Comparison of ENCODE assay signal across 8 cellular contexts in genomic region chr7:112789824-112790650, GRCh38. TPM values are rescaled to one million over a fixed set of nuclear protein-coding genes. Genes with fewer than 3 reads are reported as not detected.
DNase-seq lines count a peak whose midpoint lies in the region; ATAC-seq and TF ChIP-seq lines count a peak whose summit lies in the region.

A gene with protein sequence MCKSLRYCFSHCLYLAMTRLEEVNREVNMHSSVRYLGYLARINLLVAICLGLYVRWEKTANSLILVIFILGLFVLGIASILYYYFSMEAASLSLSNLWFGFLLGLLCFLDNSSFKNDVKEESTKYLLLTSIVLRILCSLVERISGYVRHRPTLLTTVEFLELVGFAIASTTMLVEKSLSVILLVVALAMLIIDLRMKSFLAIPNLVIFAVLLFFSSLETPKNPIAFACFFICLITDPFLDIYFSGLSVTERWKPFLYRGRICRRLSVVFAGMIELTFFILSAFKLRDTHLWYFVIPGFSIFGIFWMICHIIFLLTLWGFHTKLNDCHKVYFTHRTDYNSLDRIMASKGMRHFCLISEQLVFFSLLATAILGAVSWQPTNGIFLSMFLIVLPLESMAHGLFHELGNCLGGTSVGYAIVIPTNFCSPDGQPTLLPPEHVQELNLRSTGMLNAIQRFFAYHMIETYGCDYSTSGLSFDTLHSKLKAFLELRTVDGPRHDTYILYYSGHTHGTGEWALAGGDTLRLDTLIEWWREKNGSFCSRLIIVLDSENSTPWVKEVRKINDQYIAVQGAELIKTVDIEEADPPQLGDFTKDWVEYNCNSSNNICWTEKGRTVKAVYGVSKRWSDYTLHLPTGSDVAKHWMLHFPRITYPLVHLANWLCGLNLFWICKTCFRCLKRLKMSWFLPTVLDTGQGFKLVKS (minus strand): TSS chr7:112790393. CDS start chr7:112784825, 5,568 bp downstream.

- peak within 1 kb of the TSS; percentile 92 for H2AFZ ChIP-seq in PC-9

- intact Hi-C loops in PC-9 (cut with micrococcal nuclease; ENCODE audit: unreplicated experiment), result loop anchor here (1.0 kb wide), 1 partner anchor 20 kb away; no protein-coding TSS in a partner anchor

- H4K20me1 ChIP-seq in PC-9 (ENCODE audit: insufficient read depth), result no peaks in the 10 kb centered on the region

- peaks cover 13% of the 10 kb centered on the region for H3K79me2 ChIP-seq in PC-9 (ENCODE audit: low read depth)

- H3K4me1 Mint-ChIP-seq in activated T-cell treated with anti-CD3 and anti-CD28 coated beads, Interleukin-2, amount 50 U/mL, for 24 hours (ENCODE audit: low read depth), result peaks cover 44% of the 10 kb centered on the region

- H3K9ac ChIP-seq in mucosa of stomach (ENCODE audit: low read length), result peak within 1 kb of the TSS; percentile 90

- DNase-seq in DMS 273 treated with DMSO at 0.1 percent for 48 hours (lab: John Stamatoyannopoulos, UW) (peak; percentile 78), HuH-7 (ENCODE audit: low spot score) (peak; percentile 74), PC-9 (peak; percentile 59 to 80)
- peak; percentile 93 for DNase-seq in activated T-cell treated with anti-CD3 and anti-CD28 coated beads, Interleukin-2, amount 50 U/mL, for 24 hours
- peak; percentile 90 for DNase-seq in stimulated activated CD8-positive, alpha-beta memory T cell treated with anti-CD3 and anti-CD28 coated beads, Interleukin-4, amount 100 ng/mL, for 48 hours

- no peaks in the 10 kb centered on the region for H3K27me3 Mint-ChIP-seq in activated T-cell treated with anti-CD3 and anti-CD28 coated beads, Interleukin-2, amount 50 U/mL, for 24 hours

- H3F3A ChIP-seq in PC-9 (ENCODE audit: insufficient read depth, low read depth), result peaks cover 4% of the 10 kb centered on the region; the same call in 1 of the 2 replicates

- CTCF ChIA-PET in PC-9 (lab: Charles Lee), result no interaction called here

- WGBS in esophagus, 2 donors, result 1% methylated on average over 68 of the region's 68 CpGs

- H3K9me2 ChIP-seq in PC-9 (ENCODE audit: insufficient read depth), result no peaks in the 10 kb centered on the region

- POLR2A ChIA-PET in PC-9 (lab: Charles Lee; ENCODE audit: unreplicated experiment), result interaction anchor here (0.6 kb wide), 2 partner anchors 22 to 927 kb away, joined by 4 to 6 read pairs; no protein-coding TSS in a partner anchor

- H3K27ac ChIP-seq in PC-9 (peak within 1 kb of the TSS; percentile 26), esophagus (ENCODE audit: low read depth in 2 of 2, low read length in 1 of 2) (peak within 1 kb of the TSS; percentile 94 to 97)

- peak; percentile 83 for ATAC-seq in GM21515 (IDR thresholded peaks at IDR 0.05; ENCODE audit: unreplicated experiment)

- H3K4me3 ChIP-seq in PC-9, result peak within 1 kb of the TSS; percentile 70
- peak within 1 kb of the TSS; percentile 77 to 94 for H3K4me3 ChIP-seq in esophagus (ENCODE audit: low read depth in 1 of 2, low read length in 2 of 2)
- peak within 1 kb of the TSS; percentile 95 for H3K4me3 ChIP-seq in mucosa of stomach (ENCODE audit: low read length)

- TF ChIP-seq CTCF in PC-9 (conservative IDR thresholded peaks at IDR 0.05), result no peak

- no peaks in the 10 kb centered on the region for H3K36me3 ChIP-seq in PC-9 (ENCODE audit: low read depth)
- H3K36me3 ChIP-seq in esophagus (ENCODE audit: control insufficient read depth in 2 of 2, insufficient read depth in 2 of 2, low read length in 1 of 2), result no peaks in the 10 kb centered on the region
- H3K36me3 ChIP-seq in mucosa of stomach (ENCODE audit: control insufficient read depth, insufficient read depth, low read length), result no peaks in the 10 kb centered on the region

- peaks cover 11% of the 10 kb centered on the region for H3K4me1 ChIP-seq in PC-9 (replicated peaks; ENCODE audit: insufficient read depth)
- no peaks in the 10 kb centered on the region for H3K4me1 ChIP-seq in esophagus (ENCODE audit: control insufficient read depth in 2 of 2, insufficient read depth in 2 of 2, low read length in 1 of 2)
- peaks cover 12% of the 10 kb centered on the region for H3K4me1 ChIP-seq in mucosa of stomach (ENCODE audit: control insufficient read depth, insufficient read depth, low read length)

- H3K9me3 Mint-ChIP-seq in activated T-cell treated with anti-CD3 and anti-CD28 coated beads, Interleukin-2, amount 50 U/mL, for 24 hours, result no peaks in the 10 kb centered on the region

- peak within 1 kb of the TSS; percentile 87 for H3K4me2 ChIP-seq in PC-9

- no peaks in the 10 kb centered on the region for H3K27me3 ChIP-seq in PC-9 (ENCODE audit: insufficient read depth, low read depth)
- H3K27me3 ChIP-seq in esophagus (ENCODE audit: control insufficient read depth in 1 of 2, insufficient read depth in 2 of 2, low read length in 2 of 2), result no peaks in the 10 kb centered on the region
- H3K27me3 ChIP-seq in mucosa of stomach (ENCODE audit: control insufficient read depth, insufficient read depth, low read length), result no peaks in the 10 kb centered on the region

- H3K27ac Mint-ChIP-seq in activated T-cell treated with anti-CD3 and anti-CD28 coated beads, Interleukin-2, amount 50 U/mL, for 24 hours, result peak within 1 kb of the TSS; percentile 90

- BruUV-seq in PC-9 (replicated peaks; lab: Mats Ljungman, UMichigan), result TSS peak; percentile 87

- peak within 1 kb of the TSS; percentile 91 for H3K4me3 Mint-ChIP-seq in activated T-cell treated with anti-CD3 and anti-CD28 coated beads, Interleukin-2, amount 50 U/mL, for 24 hours

- peaks cover 29% of the 10 kb centered on the region for H3K36me3 Mint-ChIP-seq in activated T-cell treated with anti-CD3 and anti-CD28 coated beads, Interleukin-2, amount 50 U/mL, for 24 hours (ENCODE audit: low read depth)

- H3K9me3 ChIP-seq in PC-9 (ENCODE audit: insufficient read depth, low read depth), result no peaks in the 10 kb centered on the region
- no peaks in the 10 kb centered on the region for H3K9me3 ChIP-seq in esophagus (ENCODE audit: control insufficient read depth in 2 of 2, insufficient read depth in 1 of 2, low read depth in 1 of 2, low read length in 1 of 2)
- no peaks in the 10 kb centered on the region for H3K9me3 ChIP-seq in mucosa of stomach (ENCODE audit: control insufficient read depth, low read length)

RNA-seq across cellular contexts. Expression of the gene that starts here (rescaled TPM):
- total RNA-seq in PC-9 (2021), result 17.2 and 17.7 TPM in 2 replicates
- polyA plus RNA-seq in esophagus, result 10 to 100 TPM in 1 of 2 donors, 1 to 10 TPM in 1; 5.2 to 10.7 TPM

Comparison
In these comparisons a context has a peak if more than half of its experiments do, and no peak if none do; other contexts are left out.
1. Peak in every context shown above with its lines: DNase-seq, ATAC-seq, H3K4me3 ChIP-seq and H3K27ac ChIP-seq.